ENCODE assay signal across 20 cellular contexts in genomic region chr13:24106429-24106828, GRCh38. TPM values are rescaled to one million over a fixed set of nuclear protein-coding genes. Genes with fewer than 3 reads are reported as not detected.
DNase-seq lines count a peak whose midpoint lies in the region; ATAC-seq, FAIRE-seq and TF ChIP-seq lines count a peak whose summit lies in the region.
"Had no signal": no experiment of that assay in that cellular context is flagged by ENCODE, and none has a peak within 500 bp of the region (broad histone marks: within the 10 kb centered on the region; RNA-seq: fewer than 3 reads in every experiment).

No MANE protein-coding gene starts in this region.

- H3K27me3 ChIP-seq in dorsolateral prefrontal cortex (peaks cover 0 to 4% (median 0%) of the 10 kb centered on the region in 45 donors), right lobe of liver (no peaks in the 10 kb centered on the region)

- H3K4me3 ChIP-seq in dorsolateral prefrontal cortex: peak overlapping the region in 1 of 59 donors; percentile 39
- no peak overlapping the region for H3K4me3 ChIP-seq in right lobe of liver
- H3K4me3 ChIP-seq: A549, GM12878 had no signal

- FAIRE-seq in HTR-8/SVneo (lab: Jason Lieb, UNC): no peak
- FAIRE-seq: A549, GM12878 had no signal

- intact Hi-C loops in dorsolateral prefrontal cortex (cut with DNase I) (loop anchor here in 1 of 2 donors (5.0 kb wide), 1 partner anchor 56 kb away; the partner anchor contains the start of gene SPATA13), right lobe of liver (cut with DNase I) (no loop called here)

- H3K27ac ChIP-seq in dorsolateral prefrontal cortex (peak overlapping the region in 26 of 59 donors; percentile 0 to 78 (median 46)), right lobe of liver (peak overlapping the region in 1 of 3 donors; percentile 69)
- H3K27ac ChIP-seq: A549, C4-2B, KMS-11 had no signal

- 57% methylated on average over 5 of the region's 5 CpGs for WGBS in right lobe of liver (ENCODE audit: insufficient coverage, low coverage, low lambda C conversion rate, missing lambda C conversion rate)

- ATAC-seq in right lobe of liver (peak; percentile 13 to 93 (median 84)), HG02571 (IDR thresholded peaks at IDR 0.05; ENCODE audit: unreplicated experiment) (no peak)
- ATAC-seq: A549, GM12878, Panc1 had no signal

- TF ChIP-seq POLR2A in right lobe of liver (IDR thresholded peaks at IDR 0.05): no peak

- H3K36me3 ChIP-seq in right lobe of liver: no peaks in the 10 kb centered on the region

- peaks cover 0 to 15% (median 0%) of the 10 kb centered on the region in 4 donors for H3K4me1 ChIP-seq in right lobe of liver
- H3K4me1 ChIP-seq: A549 had no signal

- TF ChIP-seq CTCF in dorsolateral prefrontal cortex (IDR thresholded peaks at IDR 0.05 in 54 of 56, conservative IDR thresholded peaks at IDR 0.05 in 2 of 56; ENCODE audit: low read depth in 1 of 56, partially characterized antibody in 56 of 56): peak in 5 of 56 donors; percentile 10 to 20 (median 15)
- no peak for TF ChIP-seq CTCF in right lobe of liver (IDR thresholded peaks at IDR 0.05)

- DNase-seq in C1 segment of cervical spinal cord (lab: John Stamatoyannopoulos, UW) (peak in 9 of 14 donors; percentile 25 to 69 (median 39)), dorsolateral prefrontal cortex (peak in 9 of 10 donors; percentile 37 to 76 (median 61)), right lobe of liver (peak in 2 of 3 donors; percentile 63 to 78), pons (ENCODE audit: low spot score) (peak; percentile 96), NCI-H146 (lab: John Stamatoyannopoulos, UW) (no peak), NCI-H1930 (lab: John Stamatoyannopoulos, UW) (no peak), HTR-8/SVneo (ENCODE audit: insufficient read length, low spot score) (no peak)
- DNase-seq: GDM1, HCEC 1CT, NCI-H1092, NCI-H2107, NCI-H2227 treated with DMSO at 0.1 percent for 48 hours, NCI-H524 treated with DMSO at 0.1 percent for 48 hours, Right ventricle myocardium superior had no signal

- H3K9me3 ChIP-seq in right lobe of liver: no peaks in the 10 kb centered on the region
- H3K9me3 ChIP-seq: A549 had no signal

RNA-seq across cellular contexts. Expression of gene SPATA13, which starts 54.1 kb away (rescaled TPM):
- total RNA-seq in dorsolateral prefrontal cortex (100 to 1,000 TPM in 2 of 120 experiments, 10 to 100 TPM in 118; 12.1 to 112 (median 36.5) TPM), right lobe of liver (10 to 100 TPM; 21.5 to 39.9 (median 30.5) TPM)

Comparison
In these comparisons a context has a peak if more than half of its experiments do, and no peak if none do; other contexts are left out.
1. DNase-seq: peak in C1 segment of cervical spinal cord (9 of 14), dorsolateral prefrontal cortex (9 of 10), right lobe of liver (2 of 3) and pons (single experiment); none in NCI-H146 (single experiment), NCI-H1930 (0 of 2) and HTR-8/SVneo (single experiment).